In the genomic region with DNA sequence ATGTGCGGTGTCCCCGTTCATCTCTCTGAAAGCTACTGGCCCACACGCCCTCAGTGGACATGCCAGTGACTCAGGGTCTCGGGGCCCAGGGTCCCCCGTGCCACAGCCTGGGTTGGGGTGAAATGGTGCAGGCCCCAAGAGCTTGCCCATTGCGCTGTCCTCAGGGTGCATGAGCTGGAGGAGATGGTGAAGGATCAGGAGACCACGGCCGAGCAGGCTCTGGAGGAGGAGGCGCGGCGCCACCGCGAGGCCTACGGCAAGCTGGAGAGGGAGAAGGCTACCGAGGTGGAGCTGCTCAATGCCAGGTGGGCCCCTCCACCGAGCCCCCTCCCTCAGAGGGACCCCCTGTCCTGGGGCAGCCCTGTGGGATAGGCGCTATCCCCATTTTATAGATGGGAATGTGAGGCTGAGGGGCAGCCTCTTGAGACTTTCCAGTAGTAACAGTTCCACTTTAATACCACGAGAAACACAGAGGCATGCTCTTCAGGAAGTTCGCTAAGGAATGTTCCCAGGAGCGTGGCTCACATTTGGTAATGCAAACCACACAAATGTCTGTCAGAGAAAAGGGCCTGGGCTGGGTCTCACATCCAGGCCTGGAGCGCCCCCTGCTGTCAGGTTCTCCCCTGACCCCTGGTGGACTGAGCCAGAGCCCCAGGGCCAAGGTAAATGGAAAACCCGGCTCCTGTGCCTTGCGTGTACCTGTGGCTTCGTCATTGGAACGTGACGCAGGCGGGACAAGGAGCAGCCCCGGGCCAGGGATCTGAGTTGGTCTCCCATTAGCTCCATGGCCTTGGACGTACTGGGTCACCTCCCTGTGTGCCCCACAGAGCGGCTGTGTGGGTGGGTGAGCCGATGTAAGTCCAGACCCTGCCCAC, we compare ENCODE assay signal across 8 cellular contexts.
DNase-seq lines count a peak whose midpoint lies in the region; ATAC-seq and TF ChIP-seq lines count a peak whose summit lies in the region.

No MANE protein-coding gene starts in this region.

- peaks cover 0 to 67% of the 10 kb centered on the region in 2 donors for H3K36me3 ChIP-seq in left lung

- H3K9me3 ChIP-seq in left lung, result peaks cover 0 to 4% of the 10 kb centered on the region in 2 donors

- no peaks in the 10 kb centered on the region for H3K27me3 ChIP-seq in left lung

- no peak overlapping the region for H3K27ac ChIP-seq in left lung

- no peak overlapping the region for H3K4me3 ChIP-seq in left lung

- intact Hi-C loops in left lung (cut with DNase I), result loop anchor here in 1 of 2 donors (2.0 kb wide), 1 partner anchor 88 kb away; no protein-coding TSS in a partner anchor

- peak; percentile 90 to 95 for TF ChIP-seq CTCF in left lung (IDR thresholded peaks at IDR 0.05)

- peak; percentile 42 for ATAC-seq in GM19455 (IDR thresholded peaks at IDR 0.05; ENCODE audit: unreplicated experiment)
- ATAC-seq in left lung, result peak; percentile 95
- no peak for ATAC-seq in GM21390 (IDR thresholded peaks at IDR 0.05; ENCODE audit: unreplicated experiment)

- DNase-seq in AG08396 (ENCODE audit: low spot score) (peak; percentile 90), NCI-H446 (lab: John Stamatoyannopoulos, UW) (peak; percentile 35 to 68), cerebellum (ENCODE audit: low spot score) (peak; percentile 82), left lung (peak; percentile 86 to 97)
- peak; percentile 92 for DNase-seq in activated CD4-positive, alpha-beta T cell treated with anti-CD3 and anti-CD28 coated beads for 48 hours
- peak; percentile 93 for DNase-seq in stimulated activated CD4-positive, alpha-beta T cell treated with anti-CD3 and anti-CD28 coated beads, Interleukin-4, amount 100 ng/mL, for 24 hours

- H3K4me1 ChIP-seq in left lung, result peaks cover 0 to 6% of the 10 kb centered on the region in 2 donors
